ENCODE assay signal across 8 cellular contexts in genomic region chr10:87816842-87817178, GRCh38. TPM values are rescaled to one million over a fixed set of nuclear protein-coding genes. Genes with fewer than 3 reads are reported as not detected.
A peak's percentile ranks its signal among the peaks of the same experiment; 100 is the strongest.
DNase-seq lines count a peak whose midpoint lies in the region; ATAC-seq and TF ChIP-seq lines count a peak whose summit lies in the region.

No MANE protein-coding gene starts in this region.

- peak overlapping the region; percentile 88 to 98 (median 94) for H3K4me3 Mint-ChIP-seq in CD4-positive, alpha-beta memory T cell
- H3K4me3 Mint-ChIP-seq in central memory CD8-positive, alpha-beta T cell: peak overlapping the region; percentile 94
- H3K4me3 Mint-ChIP-seq in nephron progenitor cell: peak overlapping the region; percentile 96

- no peak for TF ChIP-seq CTCF in nephron progenitor cell (IDR thresholded peaks at IDR 0.05)

- peaks cover 46% of the 10 kb centered on the region for H3K4me1 ChIP-seq in CD4-positive, alpha-beta memory T cell (ENCODE audit: insufficient read depth, low read length)

- peak overlapping the region; percentile 94 for H3K27ac ChIP-seq in CD4-positive, alpha-beta memory T cell (ENCODE audit: low read depth, low read length)

- no peaks in the 10 kb centered on the region for H3K27me3 Mint-ChIP-seq in CD4-positive, alpha-beta memory T cell
- H3K27me3 Mint-ChIP-seq in central memory CD8-positive, alpha-beta T cell: no peaks in the 10 kb centered on the region
- peaks cover 15% of the 10 kb centered on the region for H3K27me3 Mint-ChIP-seq in nephron progenitor cell (ENCODE audit: low read depth, poor library complexity)

- H3K27ac Mint-ChIP-seq in CD4-positive, alpha-beta memory T cell: peak overlapping the region; percentile 94 to 99 (median 98)
- peak overlapping the region; percentile 95 for H3K27ac Mint-ChIP-seq in central memory CD8-positive, alpha-beta T cell (ENCODE audit: low read depth)
- no peak overlapping the region for H3K27ac Mint-ChIP-seq in nephron progenitor cell

- ATAC-seq in central memory CD8-positive, alpha-beta T cell (replicated peaks; ENCODE audit: extremely low read depth, poor library complexity, severe bottlenecking): no peak

- no peaks in the 10 kb centered on the region for H3K27me3 ChIP-seq in CD4-positive, alpha-beta memory T cell (ENCODE audit: insufficient read depth, low read length)

- no peak for DNase-seq in CD4-positive, alpha-beta memory T cell
- peak; percentile 18 for DNase-seq in LoVo (ENCODE audit: low spot score)
- no peak for DNase-seq in central memory CD8-positive, alpha-beta T cell (ENCODE audit: low spot score in 2 of 2)
- no peak for DNase-seq in nephron progenitor cell
- DNase-seq in NCI-H1417 treated with DMSO at 0.1 percent for 48 hours (lab: John Stamatoyannopoulos, UW): no peak
- DNase-seq in midbrain (lab: John Stamatoyannopoulos, UW): no peak
- no peak for DNase-seq in NCI-H1930 (lab: John Stamatoyannopoulos, UW)
- no peak for DNase-seq in NCI-H446 (lab: John Stamatoyannopoulos, UW)

- peaks cover 30 to 46% (median 38%) of the 10 kb centered on the region in 4 donors for H3K4me1 Mint-ChIP-seq in CD4-positive, alpha-beta memory T cell
- peaks cover 43% of the 10 kb centered on the region for H3K4me1 Mint-ChIP-seq in central memory CD8-positive, alpha-beta T cell
- H3K4me1 Mint-ChIP-seq in nephron progenitor cell: peaks cover 30% of the 10 kb centered on the region

- intact Hi-C loops in CD4-positive, alpha-beta memory T cell (cut with micrococcal nuclease): loop anchor here (10.0 kb wide), 2 partner anchors 1598 to 1828 kb away; partner anchors contain the start of genes IFIT5 and PANK1

- POLR2A ChIA-PET in CD4-positive, alpha-beta memory T cell (lab: Charles Lee; ENCODE audit: partially characterized antibody): no interaction called here

- peaks cover 7 to 23% of the 10 kb centered on the region in 2 donors for H3K36me3 Mint-ChIP-seq in CD4-positive, alpha-beta memory T cell
- peaks cover 28% of the 10 kb centered on the region for H3K36me3 Mint-ChIP-seq in central memory CD8-positive, alpha-beta T cell (ENCODE audit: insufficient read depth)
- H3K36me3 Mint-ChIP-seq in nephron progenitor cell (ENCODE audit: low read depth): peaks cover 37% of the 10 kb centered on the region

- no peaks in the 10 kb centered on the region for H3K36me3 ChIP-seq in CD4-positive, alpha-beta memory T cell (ENCODE audit: insufficient read depth, low read length)

- no peaks in the 10 kb centered on the region for H3K9me3 Mint-ChIP-seq in CD4-positive, alpha-beta memory T cell
- H3K9me3 Mint-ChIP-seq in central memory CD8-positive, alpha-beta T cell: no peaks in the 10 kb centered on the region
- H3K9me3 Mint-ChIP-seq in nephron progenitor cell: no peaks in the 10 kb centered on the region

- H3K4me3 ChIP-seq in CD4-positive, alpha-beta memory T cell (ENCODE audit: low read length in 2 of 2): peak overlapping the region in 1 of 2 donors; percentile 85

- CTCF ChIA-PET in CD4-positive, alpha-beta memory T cell (lab: Charles Lee; ENCODE audit: partially characterized antibody): no interaction called here

- H3K9me3 ChIP-seq in CD4-positive, alpha-beta memory T cell (ENCODE audit: control insufficient read depth in 1 of 2, low read length in 2 of 2): no peaks in the 10 kb centered on the region

RNA-seq across cellular contexts. Expression of gene ATAD1, which starts 1.2 kb away (rescaled TPM):
- total RNA-seq in CD4-positive, alpha-beta memory T cell: 10 to 100 TPM; 46.5 to 52.0 TPM
- 10 to 100 TPM; 39.6 to 41.5 TPM for polyA plus RNA-seq in CD4-positive, alpha-beta memory T cell

RNA-seq across cellular contexts. Expression of gene KLLN, which starts 46.5 kb away (rescaled TPM):
- total RNA-seq in CD4-positive, alpha-beta memory T cell: 1 to 10 TPM; 1.0 to 1.3 TPM
- polyA plus RNA-seq in CD4-positive, alpha-beta memory T cell: under 1 TPM in 1 of 2 donors, not detected in 1; 0.09 TPM

RNA-seq across cellular contexts. Expression of gene PTEN, which starts 46.6 kb away (rescaled TPM):
- 10 to 100 TPM; 78.7 to 84.8 TPM for total RNA-seq in CD4-positive, alpha-beta memory T cell
- 10 to 100 TPM; 25.1 to 36.9 TPM for polyA plus RNA-seq in CD4-positive, alpha-beta memory T cell
